20 cellular contexts compared by ENCODE assay signal in genomic region chr9:73441890-73442818, GRCh38.
DNase-seq lines count a peak whose midpoint lies in the region; ATAC-seq and FAIRE-seq lines count a peak whose summit lies in the region.
"Had no signal": no experiment of that assay in that cellular context is flagged by ENCODE, and none has a peak within 500 bp of the region (broad histone marks: within the 10 kb centered on the region; RNA-seq: fewer than 3 reads in every experiment).

No MANE protein-coding gene starts in this region.

- peak; percentile 83 for FAIRE-seq in RCC 7860 (lab: Jason Lieb, UNC)

- ATAC-seq in HG02885 (IDR thresholded peaks at IDR 0.05; ENCODE audit: poor library complexity, unreplicated experiment), result no peak
- ATAC-seq: left lung; naive thymus-derived CD4-positive, alpha-beta T cell had no signal

- H3K4me1 ChIP-seq in mesodermal cell (ENCODE audit: control insufficient read depth, insufficient read depth, low read length, poor library complexity, severe bottlenecking), result peaks cover 25% of the 10 kb centered on the region
- H3K4me1 ChIP-seq: left lung, right atrium auricular region had no signal

- H3K36me3 ChIP-seq in mesodermal cell (ENCODE audit: control insufficient read depth, insufficient read depth, low read length), result no peaks in the 10 kb centered on the region
- H3K36me3 ChIP-seq: left lung, right atrium auricular region, thoracic aorta had no signal

- peak; percentile 24 for DNase-seq in ELR (ENCODE audit: low read depth)
- peak; percentile 75 for DNase-seq in RCC 7860 (ENCODE audit: low spot score)
- peak; percentile 63 for DNase-seq in fibroblast of peridontal ligament (ENCODE audit: extremely low read depth)
- no peak for DNase-seq in SIG-M5 treated with dmso at 0.1 percent for 504 hours (lab: John Stamatoyannopoulos, UW; ENCODE audit: unreplicated experiment)
- DNase-seq in NCI-H345 (lab: John Stamatoyannopoulos, UW), result no peak
- no peak for DNase-seq in NCI-H187 treated with DMSO at 0.1 percent for 48 hours (lab: John Stamatoyannopoulos, UW)
- DNase-seq: activated CD4-positive, alpha-beta T cell treated with anti-CD3 and anti-CD28 coated beads for 1 hour; activated naive CD4-positive, alpha-beta T cell; Caco-2; head of caudate nucleus; left lung; naive thymus-derived CD4-positive, alpha-beta T cell; NCI-H1092 treated with DMSO at 0.1 percent for 48 hours; SHP77; stimulated activated CD4-positive, alpha-beta T cell treated with anti-CD3 and anti-CD28 coated beads, Interleukin-2, amount 100 ng/mL, for 48 hours; stimulated activated CD8-positive, alpha-beta memory T cell treated with anti-CD3 and anti-CD28 coated beads, Interleukin-4, amount 100 ng/mL, for 48 hours had no signal

- 50 to 60% methylated on average over 1 to 2 of the region's 5 CpGs for WGBS in mesodermal cell (ENCODE audit: insufficient coverage in 2 of 2), 2 experiments

- H3K4me3 ChIP-seq in mesodermal cell (ENCODE audit: extremely low read depth, insufficient read depth, low read length, poor library complexity, severe bottlenecking), result no peak overlapping the region
- H3K4me3 ChIP-seq: left lung, right atrium auricular region, thoracic aorta had no signal

- H3K9me3 ChIP-seq in mesodermal cell (ENCODE audit: control insufficient read depth, low read length), result no peaks in the 10 kb centered on the region
- H3K9me3 ChIP-seq: Caco-2, left lung, right atrium auricular region, thoracic aorta had no signal

- H3K27ac ChIP-seq in mesodermal cell (ENCODE audit: low read depth, low read length, severe bottlenecking), result peak overlapping the region; percentile 76
- H3K27ac ChIP-seq: left lung, right atrium auricular region, thoracic aorta had no signal

Comparison
In these comparisons a context has a peak if more than half of its experiments do, and no peak if none do; other contexts are left out.
1. DNase-seq: peak in ELR (single experiment), RCC 7860 (single experiment) and fibroblast of peridontal ligament (single experiment); none in SIG-M5 treated with dmso at 0.1 percent for 504 hours (single experiment), NCI-H345 (single experiment) and NCI-H187 treated with DMSO at 0.1 percent for 48 hours (single experiment).